In the genomic region with DNA sequence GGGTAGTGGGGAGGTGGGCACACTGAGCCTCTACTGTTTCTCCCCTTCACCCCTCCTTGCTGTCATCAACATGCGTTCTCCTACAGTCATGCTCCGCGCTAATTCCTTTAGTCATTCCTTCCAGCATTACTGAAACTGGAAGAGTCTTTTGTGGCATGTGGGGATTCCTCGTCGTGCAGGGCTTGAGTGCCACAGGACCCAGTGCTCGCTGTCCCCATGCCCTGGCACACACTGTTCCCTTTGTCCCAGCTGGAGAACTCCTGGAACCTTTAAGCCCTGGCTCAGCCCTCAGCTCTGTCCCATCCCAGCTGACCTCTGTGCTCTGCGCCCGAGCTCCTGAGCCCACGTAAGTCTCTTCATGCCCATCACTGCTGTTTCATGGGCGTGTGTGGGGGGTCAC, we compare ENCODE assay signal across 13 cellular contexts. TPM values are rescaled to one million over a fixed set of nuclear protein-coding genes. Genes with fewer than 3 reads are reported as not detected.
DNase-seq lines count a peak whose midpoint lies in the region; ATAC-seq, FAIRE-seq and TF ChIP-seq lines count a peak whose summit lies in the region.
"Had no signal": no experiment of that assay in that cellular context is flagged by ENCODE, and none has a peak within 500 bp of the region (broad histone marks: within the 10 kb centered on the region; RNA-seq: fewer than 3 reads in every experiment).

No MANE protein-coding gene starts in this region.

- H3K9me3 ChIP-seq in HCT116 (ENCODE audit: control insufficient read depth in 1 of 2, insufficient read depth in 1 of 2, low read depth in 1 of 2, low read length in 2 of 2) (no peaks in the 10 kb centered on the region), body of pancreas (no peaks in the 10 kb centered on the region), kidney (ENCODE audit: control insufficient read depth in 1 of 2, low read length in 2 of 2) (no peaks in the 10 kb centered on the region)
- H3K9me3 ChIP-seq: colonic mucosa had no signal

- H3K4me2 ChIP-seq in HCT116 (ENCODE audit: low read length): peak overlapping the region; percentile 53; the same call in 1 of the 2 replicates

- ATAC-seq in HCT116: no peak
- no peak for ATAC-seq in body of pancreas
- no peak for ATAC-seq in stimulated activated memory B cell treated with anti-CD40 and anti-IgM and Interleukin-4, amounts not matched to agents 10 μg/mL and 1 μg/mL and 100 μg/mL, for 72 hours
- ATAC-seq in HG03135 (IDR thresholded peaks at IDR 0.05; ENCODE audit: unreplicated experiment): no peak
- no peak for ATAC-seq in HG03457 (IDR thresholded peaks at IDR 0.05; ENCODE audit: unreplicated experiment)
- ATAC-seq in HG03571 (IDR thresholded peaks at IDR 0.05; ENCODE audit: unreplicated experiment): no peak

- H3K27me3 ChIP-seq in HCT116 (ENCODE audit: insufficient read depth, low read length): no peaks in the 10 kb centered on the region
- no peaks in the 10 kb centered on the region for H3K27me3 ChIP-seq in body of pancreas
- H3K27me3 ChIP-seq: colonic mucosa had no signal

- peaks cover 0 to 6% of the 10 kb centered on the region in 2 experiments; a peak in 1 of 4 replicates for H3K36me3 ChIP-seq in HCT116 (ENCODE audit: control insufficient read depth in 1 of 2, insufficient read depth in 2 of 2, low read length in 2 of 2)
- H3K36me3 ChIP-seq in body of pancreas (replicated peaks in 1 of 2; ENCODE audit: insufficient read depth in 1 of 2, low read depth in 2 of 2): no peaks in the 10 kb centered on the region
- no peaks in the 10 kb centered on the region for H3K36me3 ChIP-seq in kidney (ENCODE audit: control insufficient read depth in 1 of 2, insufficient read depth in 2 of 2, low read length in 2 of 2)
- H3K36me3 ChIP-seq: colonic mucosa had no signal

- no peak for DNase-seq in HCT116 (ENCODE audit: low read depth, low spot score)
- DNase-seq in body of pancreas: no peak
- DNase-seq in kidney: no peak
- no peak for DNase-seq in AG20443 (ENCODE audit: low spot score)
- DNase-seq: activated CD4-positive, alpha-beta memory T cell treated with anti-CD3 and anti-CD28 coated beads, Interleukin-2, amount 10 ng/mL, durations not matched to agents 7 days and 5 days; CD4-positive, CD25-positive, alpha-beta regulatory T cell; colonic mucosa; NCI-H2107 had no signal

- POLR2A ChIA-PET in HCT116 (lab: Charles Lee): interaction anchor here (0.8 to 1.3 kb wide), 2 partner anchors 33 to 102 kb away, joined by 3 read pairs; no protein-coding TSS in a partner anchor

- TF ChIP-seq CTCF in HCT116 (IDR thresholded peaks at IDR 0.05 in 2 of 3, conservative IDR thresholded peaks at IDR 0.05 in 1 of 3; ENCODE audit: borderline replicate concordance in 1 of 3, insufficient read depth in 1 of 3, low read depth in 2 of 3, low read length in 2 of 3) (no peak), body of pancreas (IDR thresholded peaks at IDR 0.05) (no peak), kidney (IDR thresholded peaks at IDR 0.05; ENCODE audit: borderline replicate concordance, extremely low read depth, insufficient read depth) (no peak)

- CTCF ChIA-PET in HCT116 (lab: Charles Lee): no interaction called here

- no peaks in the 10 kb centered on the region for H3K9me3 Mint-ChIP-seq in stimulated activated memory B cell treated with anti-CD40 and anti-IgM and Interleukin-4, amounts not matched to agents 10 μg/mL and 1 μg/mL and 100 μg/mL, for 72 hours
- H3K9me3 Mint-ChIP-seq: activated CD4-positive, alpha-beta memory T cell treated with anti-CD3 and anti-CD28 coated beads, Interleukin-2, amount 10 ng/mL, durations not matched to agents 7 days and 5 days; activated naive CD4-positive, alpha-beta T cell treated with anti-CD3 and anti-CD28 coated beads for 36 hours; CD4-positive, CD25-positive, alpha-beta regulatory T cell had no signal

- H3K79me2 ChIP-seq in HCT116 (ENCODE audit: insufficient read depth, low read length): peaks cover 29% of the 10 kb centered on the region

- no peaks in the 10 kb centered on the region for H3K9me2 ChIP-seq in HCT116 (ENCODE audit: insufficient read depth)

- H3K27ac ChIP-seq in HCT116 (ENCODE audit: low read depth, low read length) (no peak overlapping the region), body of pancreas (peak overlapping the region; percentile 22 to 89 (median 89)), kidney (ENCODE audit: low read depth in 2 of 2, low read length in 2 of 2) (peak overlapping the region; percentile 33 to 80)
- H3K27ac ChIP-seq: colonic mucosa had no signal

- no peak overlapping the region for H3K4me3 Mint-ChIP-seq in stimulated activated memory B cell treated with anti-CD40 and anti-IgM and Interleukin-4, amounts not matched to agents 10 μg/mL and 1 μg/mL and 100 μg/mL, for 72 hours
- H3K4me3 Mint-ChIP-seq: activated CD4-positive, alpha-beta memory T cell treated with anti-CD3 and anti-CD28 coated beads, Interleukin-2, amount 10 ng/mL, durations not matched to agents 7 days and 5 days; activated naive CD4-positive, alpha-beta T cell treated with anti-CD3 and anti-CD28 coated beads for 36 hours had no signal

- FAIRE-seq in kidney (lab: Jason Lieb, UNC): no peak

- H4K20me1 ChIP-seq in HCT116 (ENCODE audit: insufficient read depth): no peaks in the 10 kb centered on the region

- TF ChIP-seq RAD21 in HCT116 (IDR thresholded peaks at IDR 0.05; ENCODE audit: low read depth): no peak

- H3K4me3 ChIP-seq in HCT116 (replicated peaks in 1 of 2; ENCODE audit: low read depth in 1 of 2, low read length in 2 of 2) (no peak overlapping the region), body of pancreas (no peak overlapping the region), kidney (ENCODE audit: low read length in 2 of 2) (no peak overlapping the region)
- H3K4me3 ChIP-seq: colonic mucosa had no signal

- H3K9ac ChIP-seq in HCT116 (ENCODE audit: low read length) (0 out of 2 replicates have a peak overlapping the region, but pooled peaks have one; percentile 24), kidney (ENCODE audit: low read length in 2 of 2) (no peak overlapping the region)

- peak overlapping the region; percentile 77 for H3K27ac Mint-ChIP-seq in stimulated activated memory B cell treated with anti-CD40 and anti-IgM and Interleukin-4, amounts not matched to agents 10 μg/mL and 1 μg/mL and 100 μg/mL, for 72 hours
- H3K27ac Mint-ChIP-seq: activated CD4-positive, alpha-beta memory T cell treated with anti-CD3 and anti-CD28 coated beads, Interleukin-2, amount 10 ng/mL, durations not matched to agents 7 days and 5 days had no signal

- peaks cover 66 to 81% of the 10 kb centered on the region in 2 experiments for H3K4me1 ChIP-seq in HCT116 (ENCODE audit: control insufficient read depth in 1 of 2, insufficient read depth in 2 of 2, low read length in 2 of 2)
- peaks cover 55% of the 10 kb centered on the region for H3K4me1 ChIP-seq in body of pancreas
- peaks cover 50 to 54% of the 10 kb centered on the region in 2 donors for H3K4me1 ChIP-seq in kidney (ENCODE audit: control insufficient read depth in 1 of 2, insufficient read depth in 1 of 2, low read depth in 1 of 2, low read length in 2 of 2)

- peaks cover 10% of the 10 kb centered on the region for H3K36me3 Mint-ChIP-seq in stimulated activated memory B cell treated with anti-CD40 and anti-IgM and Interleukin-4, amounts not matched to agents 10 μg/mL and 1 μg/mL and 100 μg/mL, for 72 hours

- H3K4me1 Mint-ChIP-seq in stimulated activated memory B cell treated with anti-CD40 and anti-IgM and Interleukin-4, amounts not matched to agents 10 μg/mL and 1 μg/mL and 100 μg/mL, for 72 hours: peaks cover 64% of the 10 kb centered on the region

- no peak overlapping the region for H2AFZ ChIP-seq in HCT116 (ENCODE audit: low read depth, low read length, poor library complexity, severe bottlenecking)

- intact Hi-C loops in HCT116 (cut with micrococcal nuclease): no loop called here
- intact Hi-C loops in body of pancreas (cut with DNase I): no loop called here
- intact Hi-C loops in kidney (cut with DNase I): no loop called here

- RAD21 ChIA-PET in HCT116 (lab: Charles Lee; ENCODE audit: low non-redundant PET in 1 of 2, low total read pairs in 2 of 2, uncharacterized antibody in 2 of 2, unreplicated experiment in 2 of 2): interaction anchor here in 1 of 2 experiments (0.9 kb wide), 1 partner anchor 120 kb away, joined by 3 read pairs; no protein-coding TSS in a partner anchor

- 82 to 86% methylated on average over 10 of the region's 10 CpGs for WGBS in body of pancreas, 2 donors

- BruUV-seq in HCT116 (replicated peaks; lab: Mats Ljungman, UMichigan): no TSS peak

- H3K27me3 Mint-ChIP-seq in stimulated activated memory B cell treated with anti-CD40 and anti-IgM and Interleukin-4, amounts not matched to agents 10 μg/mL and 1 μg/mL and 100 μg/mL, for 72 hours: no peaks in the 10 kb centered on the region
- H3K27me3 Mint-ChIP-seq: activated CD4-positive, alpha-beta memory T cell treated with anti-CD3 and anti-CD28 coated beads, Interleukin-2, amount 10 ng/mL, durations not matched to agents 7 days and 5 days; CD4-positive, CD25-positive, alpha-beta regulatory T cell had no signal

- TF ChIP-seq POLR2A in HCT116 (IDR thresholded peaks at IDR 0.05; ENCODE audit: borderline replicate concordance, extremely low read depth, insufficient read depth, insufficient read length): no peak
- TF ChIP-seq POLR2A in body of pancreas (IDR thresholded peaks at IDR 0.05): no peak

TF ChIP-seq in HCT116, 20 proteins besides CTCF, POLR2A, EP300 and RAD21 (continues in another document):
- no peak for TF ChIP-seq EZH2 (IDR thresholded peaks at IDR 0.05)
- no peak for TF ChIP-seq EZH2phosphoT487 (IDR thresholded peaks at IDR 0.05; ENCODE audit: borderline replicate concordance)
- TF ChIP-seq ELF1 (IDR thresholded peaks at IDR 0.05; ENCODE audit: borderline replicate concordance, low read depth): no peak
- TF ChIP-seq ZBTB33 (IDR thresholded peaks at IDR 0.05; ENCODE audit: extremely low read depth, insufficient replicate concordance, low read length): no peak
- TF ChIP-seq CEBPB (IDR thresholded peaks at IDR 0.05; ENCODE audit: low read depth): no peak
- TF ChIP-seq POLR2AphosphoS5 (IDR thresholded peaks at IDR 0.05; ENCODE audit: low read depth, low read length): no peak

RNA-seq across cellular contexts. Expression of gene ODC1, which starts 42.1 kb away (rescaled TPM):
- total RNA-seq in HCT116 (2021; ENCODE audit: unreplicated experiment): 231 TPM
- 178 and 235 TPM in 2 replicates for polyA plus RNA-seq in HCT116 (2012)
- 10 to 100 TPM; 31.9 to 59.7 TPM for total RNA-seq in body of pancreas
- total RNA-seq in kidney: 97.5 TPM
- 94.4 TPM for polyA plus RNA-seq in kidney (ENCODE audit: insufficient read depth, low read depth, low replicate concordance)
